ENCODE assay signal across 32 cellular contexts in the genomic region with DNA sequence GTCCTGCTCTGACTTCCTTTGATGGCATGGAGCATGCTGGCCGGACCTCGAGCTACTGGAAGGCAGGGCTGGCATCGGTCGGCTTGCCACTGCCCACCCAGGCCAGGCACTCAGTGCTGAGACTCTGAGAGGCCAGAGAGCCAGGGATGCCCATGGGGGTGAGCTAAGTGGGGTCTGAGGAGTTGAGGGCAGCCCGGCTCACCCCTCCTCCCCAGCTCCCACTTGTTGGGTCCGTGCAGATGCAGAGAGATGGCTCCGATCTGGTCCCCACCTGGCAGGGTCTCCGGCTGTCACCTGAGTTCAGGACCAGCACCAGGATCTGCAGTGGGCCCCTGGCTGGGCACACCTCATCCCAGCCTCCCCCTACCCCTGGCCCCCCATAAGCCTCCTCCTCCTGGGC. TPM values are rescaled to one million over a fixed set of nuclear protein-coding genes. Genes with fewer than 3 reads are reported as not detected.
A peak's percentile ranks its signal among the peaks of the same experiment; 100 is the strongest.
DNase-seq lines count a peak whose midpoint lies in the region; ATAC-seq and TF ChIP-seq lines count a peak whose summit lies in the region.
"Had no signal": no experiment of that assay in that cellular context is flagged by ENCODE, and none has a peak within 500 bp of the region (broad histone marks: within the 10 kb centered on the region; RNA-seq: fewer than 3 reads in every experiment).

No MANE protein-coding gene starts in this region.

- no peaks in the 10 kb centered on the region for H3K36me3 Mint-ChIP-seq in osteocyte (ENCODE audit: unreplicated experiment)

- H3K4me3 ChIP-seq in ascending aorta (no peak overlapping the region), heart right ventricle (peak overlapping the region in 5 of 10 donors; percentile 48 to 56 (median 52)), tibial artery (no peak overlapping the region)
- H3K4me3 ChIP-seq: BLaER1, left lung, prostate gland had no signal

- H3K27me3 ChIP-seq in ascending aorta (no peaks in the 10 kb centered on the region), heart right ventricle (peaks cover 0 to 12% (median 5%) of the 10 kb centered on the region in 7 donors), tibial artery (peaks cover 0 to 24% of the 10 kb centered on the region in 2 donors)

- H3K9me3 ChIP-seq in ascending aorta (no peaks in the 10 kb centered on the region), heart right ventricle (no peaks in the 10 kb centered on the region), tibial artery (no peaks in the 10 kb centered on the region)
- H3K9me3 ChIP-seq: BLaER1, left lung, prostate gland had no signal

- DNase-seq in ascending aorta (ENCODE audit: low spot score in 2 of 2) (no peak), heart right ventricle (no peak), osteocyte (ENCODE audit: extremely low spot score, unreplicated experiment) (no peak), tibial artery (no peak), SW 1271 (lab: John Stamatoyannopoulos, UW) (no peak)
- DNase-seq: activated CD8-positive, alpha-beta memory T cell treated with anti-CD3 and anti-CD28 coated beads, Interleukin-2, amount 50 U/mL, for 48 hours; activated CD8-positive, alpha-beta T cell treated with anti-CD3 and anti-CD28 coated beads for 36 hours; activated naive CD4-positive, alpha-beta T cell treated with anti-CD3 and anti-CD28 coated beads, Interleukin-2, amount 10 ng/mL, durations not matched to agents 7 days and 5 days; amniotic stem cell; brain microvascular endothelial cell; COR-L47; H7; KG1; NCI-H1930; NCI-H2171 treated with DMSO at 0.1 percent for 48 hours; NCI-H526; NK-92 treated with Interleukin-12 subunit alpha and Interleukin-12 subunit beta, amount 100 ng/mL, for 24 hours; PC-3; small intestine; stimulated activated CD4-positive, alpha-beta T cell treated with anti-CD3 and anti-CD28 coated beads, Interleukin-1b, Interleukin-23, amount 100 ng/mL, for 48 hours; stimulated activated naive CD8-positive, alpha-beta T cell treated with anti-CD3 and anti-CD28 coated beads, Interleukin-15, Interleukin-2, amounts not matched to agents 100 U/mL and 50 U/mL, for 24 hours had no signal

- ATAC-seq in heart right ventricle: no peak
- ATAC-seq in GM21529 (IDR thresholded peaks at IDR 0.05; ENCODE audit: unreplicated experiment): no peak
- no peak for ATAC-seq in HG03442 (IDR thresholded peaks at IDR 0.05; ENCODE audit: unreplicated experiment)
- ATAC-seq: activated CD8-positive, alpha-beta T cell treated with anti-CD3 and anti-CD28 coated beads for 36 hours; left lung; PC-3; SK-N-SH treated with all-trans-retinoic acid at 6 μM for 48 hours; stimulated activated naive CD8-positive, alpha-beta T cell treated with anti-CD3 and anti-CD28 coated beads, Interleukin-15, Interleukin-2, amounts not matched to agents 100 U/mL and 50 U/mL, for 24 hours had no signal

- H3K27me3 Mint-ChIP-seq in osteocyte (ENCODE audit: unreplicated experiment): no peaks in the 10 kb centered on the region
- H3K27me3 Mint-ChIP-seq: activated CD8-positive, alpha-beta T cell treated with anti-CD3 and anti-CD28 coated beads for 36 hours; activated naive CD4-positive, alpha-beta T cell treated with anti-CD3 and anti-CD28 coated beads, Interleukin-2, amount 10 ng/mL, durations not matched to agents 7 days and 5 days had no signal

- no peaks in the 10 kb centered on the region for H3K9me3 Mint-ChIP-seq in osteocyte (ENCODE audit: unreplicated experiment)
- H3K9me3 Mint-ChIP-seq: activated CD8-positive, alpha-beta T cell treated with anti-CD3 and anti-CD28 coated beads for 36 hours; activated naive CD4-positive, alpha-beta T cell treated with anti-CD3 and anti-CD28 coated beads, Interleukin-2, amount 10 ng/mL, durations not matched to agents 7 days and 5 days; activated T-helper 1 cell treated with anti-CD3 and anti-CD28 coated beads, Interleukin-12 subunit alpha, Interleukin-12 subunit beta, Interleukin-2, Interleukin-4 antibody, amounts not matched to agents 30 ng/mL and 10 ng/mL and 1 ng/mL, durations not matched to agents 14 hours and 24 hours and 36 hours; T-helper 2 cell treated with Interferon-gamma antibody and Interleukin-4, amounts not matched to agents 5 μg/mL and 100 μg/mL, for 36 hours had no signal

- H3K27ac Mint-ChIP-seq in osteocyte (ENCODE audit: unreplicated experiment): peak overlapping the region; percentile 50
- H3K27ac Mint-ChIP-seq: activated CD8-positive, alpha-beta T cell treated with anti-CD3 and anti-CD28 coated beads for 36 hours; activated naive CD4-positive, alpha-beta T cell treated with anti-CD3 and anti-CD28 coated beads, Interleukin-2, amount 10 ng/mL, durations not matched to agents 7 days and 5 days; activated T-helper 1 cell treated with anti-CD3 and anti-CD28 coated beads, Interleukin-12 subunit alpha, Interleukin-12 subunit beta, Interleukin-2, Interleukin-4 antibody, amounts not matched to agents 30 ng/mL and 10 ng/mL and 1 ng/mL, durations not matched to agents 14 hours and 24 hours and 36 hours; T-helper 2 cell treated with Interferon-gamma antibody and Interleukin-4, amounts not matched to agents 5 μg/mL and 100 μg/mL, for 36 hours had no signal

- no peak overlapping the region for H3K4me3 Mint-ChIP-seq in osteocyte (ENCODE audit: unreplicated experiment)
- H3K4me3 Mint-ChIP-seq: activated CD8-positive, alpha-beta T cell treated with anti-CD3 and anti-CD28 coated beads for 36 hours; activated naive CD4-positive, alpha-beta T cell treated with anti-CD3 and anti-CD28 coated beads, Interleukin-2, amount 10 ng/mL, durations not matched to agents 7 days and 5 days; activated T-helper 1 cell treated with anti-CD3 and anti-CD28 coated beads, Interleukin-12 subunit alpha, Interleukin-12 subunit beta, Interleukin-2, Interleukin-4 antibody, amounts not matched to agents 30 ng/mL and 10 ng/mL and 1 ng/mL, durations not matched to agents 14 hours and 24 hours and 36 hours; T-helper 2 cell treated with Interferon-gamma antibody and Interleukin-4, amounts not matched to agents 5 μg/mL and 100 μg/mL, for 36 hours had no signal

- peaks cover 21 to 73% of the 10 kb centered on the region in 2 donors for H3K4me1 ChIP-seq in ascending aorta
- peaks cover 15 to 78% (median 30%) of the 10 kb centered on the region in 9 donors for H3K4me1 ChIP-seq in heart right ventricle
- H3K4me1 ChIP-seq in tibial artery: peaks cover 0 to 73% (median 64%) of the 10 kb centered on the region in 4 donors
- H3K4me1 ChIP-seq: prostate gland had no signal

- H3K4me1 Mint-ChIP-seq in osteocyte (ENCODE audit: unreplicated experiment): peaks cover 75% of the 10 kb centered on the region

- intact Hi-C loops in ascending aorta (cut with DNase I) (loop anchor here (10.0 kb wide), 1 partner anchor 291 kb away; the partner anchor contains the start of gene DUSP8), heart right ventricle (cut with DNase I) (no loop called here), tibial artery (cut with DNase I; ENCODE audit: low total_unique reads) (no loop called here)

- H3K27ac ChIP-seq in ascending aorta: peak overlapping the region; percentile 31 to 40
- peak overlapping the region in 7 of 10 donors; percentile 33 to 90 (median 79) for H3K27ac ChIP-seq in heart right ventricle
- H3K27ac ChIP-seq in tibial artery: peak overlapping the region; percentile 0 to 94
- H3K27ac ChIP-seq: BLaER1, brain microvascular endothelial cell, HL-60, left lung, prostate gland had no signal

- WGBS in heart right ventricle, 2 donors: 82 to 91% methylated on average over 8 of the region's 8 CpGs

- no peak for TF ChIP-seq CTCF in ascending aorta (IDR thresholded peaks at IDR 0.05)
- no peak for TF ChIP-seq CTCF in heart right ventricle (IDR thresholded peaks at IDR 0.05)
- TF ChIP-seq CTCF in osteocyte (IDR thresholded peaks at IDR 0.05): no peak
- no peak for TF ChIP-seq CTCF in tibial artery (IDR thresholded peaks at IDR 0.05)

- H3K36me3 ChIP-seq in ascending aorta (no peaks in the 10 kb centered on the region), heart right ventricle (peaks cover 0 to 4% (median 0%) of the 10 kb centered on the region in 9 donors), tibial artery (no peaks in the 10 kb centered on the region)
- H3K36me3 ChIP-seq: BLaER1, brain microvascular endothelial cell, prostate gland had no signal

RNA-seq across cellular contexts. Expression of gene LSP1, which starts 13.3 kb away (rescaled TPM):
- total RNA-seq in ascending aorta (41.9 TPM), heart right ventricle (10 to 100 TPM; 16.0 to 57.2 (median 20.8) TPM), osteocyte (26.9 and 29.5 TPM in 2 replicates)
- 10 to 100 TPM; 21.3 to 21.5 TPM for polyA plus RNA-seq in heart right ventricle
- total RNA-seq: PC-3 had no signal

RNA-seq across cellular contexts. Expression of gene PRR33, which starts 25.5 kb away (rescaled TPM):
- total RNA-seq in ascending aorta (not detected), heart right ventricle (1 to 10 TPM; 2.3 to 4.9 (median 3.5) TPM), osteocyte (not detected in 2 replicates)
- 1 to 10 TPM in 1 of 2 donors, under 1 TPM in 1; 0.09 to 6.5 TPM for polyA plus RNA-seq in heart right ventricle
- total RNA-seq: fibroblast of lung, H7, left lung, MCF 10A, PC-3 had no signal
- polyA plus RNA-seq: fibroblast of lung had no signal

RNA-seq across cellular contexts. Expression of gene TNNI2, which starts 27.4 kb away (rescaled TPM):
- total RNA-seq in ascending aorta (not detected), heart right ventricle (under 1 TPM in 3 of 10 donors, not detected in 7; 0.36 to 0.55 (median 0.46) TPM), osteocyte (1.0 and 1.1 TPM in 2 replicates)
- 1 to 10 TPM in 1 of 2 donors, under 1 TPM in 1; 0.71 to 1.2 TPM for polyA plus RNA-seq in heart right ventricle
- total RNA-seq: activated T-helper 1 cell treated with anti-CD3 and anti-CD28 coated beads, Interleukin-12 subunit alpha, Interleukin-12 subunit beta, Interleukin-2, Interleukin-4 antibody, amounts not matched to agents 30 ng/mL and 10 ng/mL and 1 ng/mL, durations not matched to agents 14 hours and 24 hours and 36 hours; fibroblast of lung; H7 had no signal
- polyA plus RNA-seq: fibroblast of lung had no signal

RNA-seq across cellular contexts. Expression of gene SYT8, which starts 31.4 kb away (rescaled TPM):
- total RNA-seq in ascending aorta: not detected
- not detected for total RNA-seq in heart right ventricle
- polyA plus RNA-seq in heart right ventricle: not detected
- 5.0 and 6.2 TPM in 2 replicates for total RNA-seq in osteocyte
- total RNA-seq: activated CD8-positive, alpha-beta T cell treated with anti-CD3 and anti-CD28 coated beads for 36 hours; activated T-helper 1 cell treated with anti-CD3 and anti-CD28 coated beads, Interleukin-12 subunit alpha, Interleukin-12 subunit beta, Interleukin-2, Interleukin-4 antibody, amounts not matched to agents 30 ng/mL and 10 ng/mL and 1 ng/mL, durations not matched to agents 14 hours and 24 hours and 36 hours; fibroblast of lung; H7 had no signal
- polyA plus RNA-seq: fibroblast of lung had no signal

RNA-seq across cellular contexts. Expression of gene TNNT3, which starts 53.3 kb away (rescaled TPM):
- 10.1 TPM for total RNA-seq in ascending aorta
- total RNA-seq in heart right ventricle: 10 to 100 TPM; 12.5 to 49.9 (median 39.9) TPM
- 10 to 100 TPM; 45.7 to 48.5 TPM for polyA plus RNA-seq in heart right ventricle
- total RNA-seq in osteocyte: 2.6 and 4.4 TPM in 2 replicates
- total RNA-seq: fibroblast of lung, H7, MCF 10A, PC-3 had no signal
- polyA plus RNA-seq: fibroblast of lung had no signal
